In the genomic region with DNA sequence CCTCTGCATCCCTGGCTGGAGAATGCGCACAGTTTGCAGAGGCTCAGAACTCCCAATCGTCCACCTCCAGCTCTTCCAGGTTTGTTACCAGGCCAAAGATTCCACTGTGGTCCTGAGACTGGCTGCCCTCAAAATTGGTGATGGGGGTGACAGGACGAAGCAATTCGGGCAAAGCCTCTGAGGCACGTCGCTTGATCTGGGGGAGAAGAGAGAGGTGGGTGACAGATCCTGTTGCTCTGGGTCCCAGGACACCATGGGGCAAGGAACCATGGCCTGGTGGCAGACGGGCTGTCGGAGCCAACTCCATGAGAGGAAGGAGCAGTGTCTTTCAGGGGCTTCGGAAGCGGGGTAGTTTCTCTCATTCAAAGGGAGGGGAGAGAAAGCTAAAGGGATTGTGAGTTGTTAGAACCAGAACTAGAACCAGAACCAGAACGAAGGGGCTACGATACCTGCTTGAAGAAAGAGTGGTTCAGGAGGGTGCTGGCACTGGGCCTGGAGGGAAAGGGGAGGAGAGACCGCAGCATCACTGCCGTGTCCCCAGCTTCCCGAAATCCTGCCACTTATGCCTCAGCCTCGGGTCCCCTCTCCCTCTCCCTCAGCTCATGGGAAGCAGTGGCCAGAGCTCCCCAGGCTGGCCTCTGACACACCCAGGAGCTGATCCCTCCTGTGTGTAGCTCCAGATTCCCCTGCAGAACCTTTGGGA, we compare ENCODE assay signal across 16 cellular contexts. TPM values are rescaled to one million over a fixed set of nuclear protein-coding genes. Genes with fewer than 3 reads are reported as not detected.
A peak's percentile ranks its signal among the peaks of the same experiment; 100 is the strongest.
DNase-seq lines count a peak whose midpoint lies in the region; ATAC-seq, FAIRE-seq and TF ChIP-seq lines count a peak whose summit lies in the region.
"Had no signal": no experiment of that assay in that cellular context is flagged by ENCODE, and none has a peak within 500 bp of the region (broad histone marks: within the 10 kb centered on the region; RNA-seq: fewer than 3 reads in every experiment).

No MANE protein-coding gene starts in this region.

- H3K9me3 Mint-ChIP-seq in activated naive CD4-positive, alpha-beta T cell treated with anti-CD3 and anti-CD28 coated beads for 36 hours, result no peaks in the 10 kb centered on the region
- H3K9me3 Mint-ChIP-seq in activated CD4-positive, alpha-beta memory T cell treated with anti-CD3 and anti-CD28 coated beads, Interleukin-2, amount 10 ng/mL, durations not matched to agents 7 days and 5 days, result no peaks in the 10 kb centered on the region
- no peaks in the 10 kb centered on the region for H3K9me3 Mint-ChIP-seq in stimulated activated naive B cell treated with anti-CD40 and anti-IgM and Interleukin-4, amounts not matched to agents 10 μg/mL and 1 μg/mL and 100 μg/mL, for 72 hours
- H3K9me3 Mint-ChIP-seq: type B pancreatic cell had no signal

- peaks cover 37% of the 10 kb centered on the region for H3K36me3 Mint-ChIP-seq in activated naive CD4-positive, alpha-beta T cell treated with anti-CD3 and anti-CD28 coated beads for 36 hours (ENCODE audit: low read depth)
- H3K36me3 Mint-ChIP-seq in activated CD4-positive, alpha-beta memory T cell treated with anti-CD3 and anti-CD28 coated beads, Interleukin-2, amount 10 ng/mL, durations not matched to agents 7 days and 5 days (ENCODE audit: low read depth), result peaks cover 54% of the 10 kb centered on the region
- peaks cover 22 to 42% of the 10 kb centered on the region in 2 donors for H3K36me3 Mint-ChIP-seq in stimulated activated naive B cell treated with anti-CD40 and anti-IgM and Interleukin-4, amounts not matched to agents 10 μg/mL and 1 μg/mL and 100 μg/mL, for 72 hours

- H2BK12ac ChIP-seq in H1 (ENCODE audit: low read depth, low read length), result no peak overlapping the region

- no peak overlapping the region for H4K91ac ChIP-seq in H1 (replicated peaks; ENCODE audit: insufficient read length, low read length)

- H3K36me3 ChIP-seq in H1 (ENCODE audit: control insufficient read depth in 2 of 4, insufficient read depth in 4 of 4, low read length in 3 of 4), result peaks cover 0 to 11% (median 1%) of the 10 kb centered on the region in 4 experiments; a peak in 3 of 8 replicates
- no peaks in the 10 kb centered on the region for H3K36me3 ChIP-seq in mucosa of descending colon (ENCODE audit: low read depth)

- H3K56ac ChIP-seq in H1 (replicated peaks; ENCODE audit: insufficient read length, low read depth, low read length), result no peak overlapping the region

- POLR2A ChIA-PET in activated CD4-positive, alpha-beta memory T cell treated with anti-CD3 and anti-CD28 coated beads, Interleukin-2, amount 10 ng/mL, durations not matched to agents 7 days and 5 days (lab: Charles Lee), result interaction anchor here (1.1 to 12.5 kb wide), 5 partner anchors 9 to 70 kb away, joined by 3 to 178 read pairs (median 74); partner anchors contain the start of genes CCDC47, DDX42 and STRADA
- POLR2A ChIA-PET in H1 (lab: Charles Lee; ENCODE audit: partially characterized antibody), result interaction anchor here (0.8 to 1.3 kb wide), 3 partner anchors 9 to 82 kb away, joined by 3 to 4 read pairs (median 3); no protein-coding TSS in a partner anchor

- no peak overlapping the region for H2AK5ac ChIP-seq in H1 (ENCODE audit: low read depth, low read length)

- peaks cover 69% of the 10 kb centered on the region for H3K4me1 Mint-ChIP-seq in activated naive CD4-positive, alpha-beta T cell treated with anti-CD3 and anti-CD28 coated beads for 36 hours (ENCODE audit: low read depth)
- peaks cover 69% of the 10 kb centered on the region for H3K4me1 Mint-ChIP-seq in activated CD4-positive, alpha-beta memory T cell treated with anti-CD3 and anti-CD28 coated beads, Interleukin-2, amount 10 ng/mL, durations not matched to agents 7 days and 5 days
- peaks cover 38 to 72% of the 10 kb centered on the region in 2 donors for H3K4me1 Mint-ChIP-seq in stimulated activated naive B cell treated with anti-CD40 and anti-IgM and Interleukin-4, amounts not matched to agents 10 μg/mL and 1 μg/mL and 100 μg/mL, for 72 hours

- no peak overlapping the region for H3K9ac ChIP-seq in H1 (replicated peaks in 1 of 4; ENCODE audit: extremely low read depth in 1 of 4, low read depth in 3 of 4, low read length in 3 of 4)

- CTCF ChIA-PET in activated naive CD4-positive, alpha-beta T cell treated with anti-CD3 and anti-CD28 coated beads for 36 hours (lab: Charles Lee), result interaction anchor here (2.0 kb wide), 1 partner anchor 11 kb away, joined by 5 read pairs; no protein-coding TSS in a partner anchor
- CTCF ChIA-PET in activated CD4-positive, alpha-beta memory T cell treated with anti-CD3 and anti-CD28 coated beads, Interleukin-2, amount 10 ng/mL, durations not matched to agents 7 days and 5 days (lab: Charles Lee), result interaction anchor here (1.1 kb wide), 1 partner anchor 8 kb away, joined by 3 read pairs; no protein-coding TSS in a partner anchor
- CTCF ChIA-PET in H1 (lab: Charles Lee; ENCODE audit: partially characterized antibody), result interaction anchor here (0.8 to 2.8 kb wide), 2 partner anchors 9 to 24 kb away, joined by 3 to 7 read pairs; no protein-coding TSS in a partner anchor

- H2BK20ac ChIP-seq in H1 (ENCODE audit: low read length), result no peak overlapping the region

- no peak overlapping the region for H3K4me3 ChIP-seq in H1 (ENCODE audit: extremely low read depth in 1 of 4, insufficient read depth in 2 of 4, low read depth in 3 of 4, low read length in 4 of 4)
- no peak overlapping the region for H3K4me3 ChIP-seq in mucosa of descending colon
- H3K4me3 ChIP-seq: sigmoid colon had no signal

- no peak for TF ChIP-seq EP300 in H1 (IDR thresholded peaks at IDR 0.05; ENCODE audit: borderline replicate concordance in 1 of 2, low read depth in 2 of 2, low read length in 2 of 2)

- no peak overlapping the region for H3K4ac ChIP-seq in H1 (replicated peaks; ENCODE audit: insufficient read length, low read depth, low read length)

- TF ChIP-seq POLR2A in H1 (IDR thresholded peaks at IDR 0.05; ENCODE audit: control extremely low read depth in 1 of 2, low read depth in 2 of 2, low read length in 2 of 2), result no peak

- peak overlapping the region; percentile 97 for H3K27ac Mint-ChIP-seq in activated naive CD4-positive, alpha-beta T cell treated with anti-CD3 and anti-CD28 coated beads for 36 hours
- peak overlapping the region; percentile 99 for H3K27ac Mint-ChIP-seq in activated CD4-positive, alpha-beta memory T cell treated with anti-CD3 and anti-CD28 coated beads, Interleukin-2, amount 10 ng/mL, durations not matched to agents 7 days and 5 days
- H3K27ac Mint-ChIP-seq in stimulated activated naive B cell treated with anti-CD40 and anti-IgM and Interleukin-4, amounts not matched to agents 10 μg/mL and 1 μg/mL and 100 μg/mL, for 72 hours, result peak overlapping the region; percentile 93
- H3K27ac Mint-ChIP-seq: type B pancreatic cell had no signal

- no peak overlapping the region; the same call in 1 of the 2 replicates for H2BK5ac ChIP-seq in H1 (ENCODE audit: low read depth, low read length)

- H2BK120ac ChIP-seq in H1 (replicated peaks; ENCODE audit: low read depth, low read length), result no peak overlapping the region

- peaks cover 4 to 9% of the 10 kb centered on the region in 2 experiments for H4K20me1 ChIP-seq in H1 (replicated peaks in 1 of 2; ENCODE audit: control insufficient read depth in 1 of 2, insufficient read depth in 2 of 2, low read length in 2 of 2)

- no peaks in the 10 kb centered on the region for H3K27me3 Mint-ChIP-seq in activated naive CD4-positive, alpha-beta T cell treated with anti-CD3 and anti-CD28 coated beads for 36 hours (ENCODE audit: low read depth)
- H3K27me3 Mint-ChIP-seq in activated CD4-positive, alpha-beta memory T cell treated with anti-CD3 and anti-CD28 coated beads, Interleukin-2, amount 10 ng/mL, durations not matched to agents 7 days and 5 days, result no peaks in the 10 kb centered on the region
- H3K27me3 Mint-ChIP-seq in stimulated activated naive B cell treated with anti-CD40 and anti-IgM and Interleukin-4, amounts not matched to agents 10 μg/mL and 1 μg/mL and 100 μg/mL, for 72 hours, result no peaks in the 10 kb centered on the region
- H3K27me3 Mint-ChIP-seq: type B pancreatic cell had no signal

- FAIRE-seq in H1 (lab: Jason Lieb, UNC), result no peak

- peaks cover 3 to 14% (median 7%) of the 10 kb centered on the region in 4 experiments; a peak in 6 of 7 replicates for H3K4me1 ChIP-seq in H1 (replicated peaks in 1 of 4; ENCODE audit: control insufficient read depth in 3 of 4, insufficient read depth in 4 of 4, low read length in 3 of 4)
- peaks cover 7% of the 10 kb centered on the region for H3K4me1 ChIP-seq in mucosa of descending colon (ENCODE audit: low read depth)

- WGBS in H1 (ENCODE audit: extremely low coverage in 1 of 2, insufficient coverage in 1 of 2, insufficient read length in 1 of 2, insufficient replicate concordance in 2 of 2, low coverage in 1 of 2, low lambda C conversion rate in 2 of 2, missing lambda C conversion rate in 1 of 2), 2 experiments, result 93% methylated on average over 12 of the region's 16 CpGs; no CpG with 5 or more reads in 1 of the 2 experiments

- H3K9me3 ChIP-seq in H1 (ENCODE audit: insufficient read depth in 2 of 2, low read depth in 1 of 2, low read length in 1 of 2) (no peaks in the 10 kb centered on the region), mucosa of descending colon (no peaks in the 10 kb centered on the region)
- H3K9me3 ChIP-seq: sigmoid colon had no signal

- H3K23me2 ChIP-seq in H1 (ENCODE audit: low read depth, low read length), result peaks cover 14% of the 10 kb centered on the region; the same call in 1 of the 2 replicates

- no peak for ATAC-seq in stimulated activated naive B cell treated with anti-CD40 and anti-IgM and Interleukin-4, amounts not matched to agents 10 μg/mL and 1 μg/mL and 100 μg/mL, for 72 hours (replicated peaks)
- ATAC-seq in mucosa of descending colon, result no peak
- no peak for ATAC-seq in GM19395 (IDR thresholded peaks at IDR 0.05; ENCODE audit: unreplicated experiment)

- H3K4me3 Mint-ChIP-seq in activated naive CD4-positive, alpha-beta T cell treated with anti-CD3 and anti-CD28 coated beads for 36 hours, result no peak overlapping the region
- peak overlapping the region; percentile 87 for H3K4me3 Mint-ChIP-seq in activated CD4-positive, alpha-beta memory T cell treated with anti-CD3 and anti-CD28 coated beads, Interleukin-2, amount 10 ng/mL, durations not matched to agents 7 days and 5 days
- H3K4me3 Mint-ChIP-seq in stimulated activated naive B cell treated with anti-CD40 and anti-IgM and Interleukin-4, amounts not matched to agents 10 μg/mL and 1 μg/mL and 100 μg/mL, for 72 hours, result peak overlapping the region; percentile 46 to 72

- no peak overlapping the region for H3K4me2 ChIP-seq in H1 (ENCODE audit: insufficient read depth in 1 of 2, low read depth in 2 of 2, low read length in 2 of 2)

- TF ChIP-seq CTCF in H1 (IDR thresholded peaks at IDR 0.05; ENCODE audit: control extremely low read depth in 1 of 3, insufficient read depth in 1 of 3, low read depth in 1 of 3, low read length in 3 of 3) (no peak), mucosa of descending colon (IDR thresholded peaks at IDR 0.05) (no peak)

- H2BK15ac ChIP-seq in H1 (ENCODE audit: low read length), result no peak overlapping the region

- no peak overlapping the region for H3K27ac ChIP-seq in H1 (ENCODE audit: low read depth, low read length)
- H3K27ac ChIP-seq: sigmoid colon, WERI-Rb-1 had no signal

- no peak overlapping the region for H4K5ac ChIP-seq in H1 (ENCODE audit: insufficient read length, low read depth, low read length)

- no peaks in the 10 kb centered on the region; a peak in 1 of 4 replicates for H3K79me2 ChIP-seq in H1 (ENCODE audit: control insufficient read depth in 1 of 2, insufficient read depth in 2 of 2, low read length in 2 of 2)

- TF ChIP-seq RAD21 in H1 (IDR thresholded peaks at IDR 0.05 in 1 of 2, conservative IDR thresholded peaks at IDR 0.05 in 1 of 2; ENCODE audit: low read depth in 2 of 2, low read length in 2 of 2), result no peak

- no peak overlapping the region for H3K14ac ChIP-seq in H1 (ENCODE audit: insufficient read length)

- H3K27me3 ChIP-seq in H1 (replicated peaks in 1 of 4; ENCODE audit: control insufficient read depth in 3 of 4, extremely low read depth in 1 of 4, insufficient read depth in 3 of 4, low read length in 3 of 4), result peaks cover 0 to 5% (median 0%) of the 10 kb centered on the region in 4 experiments; a peak in 3 of 7 replicates
- H3K27me3 ChIP-seq: sigmoid colon had no signal

- peak overlapping the region; percentile 12; the same call in 1 of the 2 replicates for H4K8ac ChIP-seq in H1 (ENCODE audit: extremely low read depth, insufficient read depth, low read length)

- intact Hi-C loops in activated naive CD4-positive, alpha-beta T cell treated with anti-CD3 and anti-CD28 coated beads for 36 hours (cut with micrococcal nuclease), result no loop called here
- intact Hi-C loops in mucosa of descending colon (cut with DNase I, micrococcal nuclease), result no loop called here

- no peak overlapping the region for H3K18ac ChIP-seq in H1 (ENCODE audit: extremely low read depth, low read length)

- no peak overlapping the region for H3K23ac ChIP-seq in H1 (ENCODE audit: insufficient read length)

- H2AFZ ChIP-seq in H1 (ENCODE audit: low read length), result no peak overlapping the region

- 0 out of 2 replicates have a peak, but pooled peaks cover 3% of the 10 kb centered on the region for H3K79me1 ChIP-seq in H1 (ENCODE audit: low read depth, low read length)

- DNase-seq in activated naive CD4-positive, alpha-beta T cell treated with anti-CD3 and anti-CD28 coated beads for 36 hours, result no peak
- DNase-seq in activated naive CD4-positive, alpha-beta T cell treated with Interleukin-2 at 50 U/mL for 16 hours, result no peak
- DNase-seq in activated CD4-positive, alpha-beta memory T cell treated with anti-CD3 and anti-CD28 coated beads, Interleukin-2, amount 10 ng/mL, durations not matched to agents 7 days and 5 days, result no peak
- DNase-seq in H1 (ENCODE audit: low read depth in 1 of 2, low spot score in 2 of 2), result no peak
- DNase-seq in stimulated activated naive B cell treated with anti-CD40 and anti-IgM and Interleukin-4, amounts not matched to agents 10 μg/mL and 1 μg/mL and 100 μg/mL, for 72 hours, result no peak
- no peak for DNase-seq in mucosa of descending colon
- DNase-seq in H4 (ENCODE audit: low spot score), result no peak
- DNase-seq: effector CD4-positive, alpha-beta T cell; NCI-H187 treated with DMSO at 0.1 percent for 48 hours; NCI-H526; sigmoid colon; stimulated activated CD4-positive, alpha-beta T cell treated with anti-CD3 and anti-CD28 coated beads, Interleukin-2, amount 100 ng/mL, for 48 hours; stimulated activated CD8-positive, alpha-beta memory T cell treated with anti-CD3 and anti-CD28 coated beads, Interleukin-4, amount 100 ng/mL, for 48 hours; WERI-Rb-1 had no signal

RNA-seq across cellular contexts. Expression of gene LIMD2, which starts 3.8 kb away (rescaled TPM):
- total RNA-seq in activated naive CD4-positive, alpha-beta T cell treated with anti-CD3 and anti-CD28 coated beads for 36 hours, result 100 to 1,000 TPM; 121 TPM
- 100 to 1,000 TPM; 394 to 401 TPM for total RNA-seq in activated CD4-positive, alpha-beta memory T cell treated with anti-CD3 and anti-CD28 coated beads, Interleukin-2, amount 10 ng/mL, durations not matched to agents 7 days and 5 days
- 77.2 and 78.6 TPM in 2 replicates for total RNA-seq in H1 (2021; fragmentation: NEBNext Ultra II Directional; extraction: Animal tissue kit (Norgen Biotek cat#: 25700))
- 72.0 and 92.0 TPM in 2 replicates for polyA plus RNA-seq in H1 (2011; rRNA removed)
- polyA plus RNA-seq in H1 (2011; cell fraction: cytosol; rRNA removed), result 73.5 TPM
- polyA plus RNA-seq in H1 (2011; cell fraction: nucleus; rRNA removed), result 230 TPM
- polyA plus RNA-seq in H1 (2012, experiment 1 of 2), result 65.0 to 90.9 TPM (median 81.9 TPM) in 4 replicates
- polyA plus RNA-seq in H1 (2012, experiment 2 of 2), result 60.6 TPM
- polyA plus RNA-seq in H1 (2013, experiment 1 of 2), result 44.6 TPM
- polyA plus RNA-seq in H1 (2013, experiment 2 of 2), result 44.8 TPM
- polyA minus RNA-seq in H1 (2011; rRNA and poly(A)+ RNA removed), result 13.1 and 16.4 TPM in 2 replicates
- polyA minus RNA-seq in H1 (2011; cell fraction: cytosol; rRNA and poly(A)+ RNA removed), result 36.4 TPM
- polyA minus RNA-seq in H1 (2011; cell fraction: nucleus; rRNA and poly(A)+ RNA removed), result 51.4 TPM
- 10 to 100 TPM in 1 of 3 donors, 1 to 10 TPM in 2; 5.6 to 13.2 (median 8.4) TPM for total RNA-seq in mucosa of descending colon
- 20.3 and 27.8 TPM in 2 replicates for total RNA-seq in H4 (2014; rRNA removed; shearing (Covaris generic))

RNA-seq across cellular contexts. Expression of gene STRADA, which starts 37.9 kb away (rescaled TPM):
- total RNA-seq in activated naive CD4-positive, alpha-beta T cell treated with anti-CD3 and anti-CD28 coated beads for 36 hours, result 10 to 100 TPM; 73.2 to 76.3 TPM
- total RNA-seq in activated CD4-positive, alpha-beta memory T cell treated with anti-CD3 and anti-CD28 coated beads, Interleukin-2, amount 10 ng/mL, durations not matched to agents 7 days and 5 days, result 10 to 100 TPM; 53.1 to 59.4 TPM
- total RNA-seq in H1 (2021; fragmentation: NEBNext Ultra II Directional; extraction: Animal tissue kit (Norgen Biotek cat#: 25700)), result 27.8 and 35.6 TPM in 2 replicates
- 43.3 and 48.7 TPM in 2 replicates for polyA plus RNA-seq in H1 (2011; rRNA removed)
- polyA plus RNA-seq in H1 (2011; cell fraction: cytosol; rRNA removed), result 33.3 TPM
- polyA plus RNA-seq in H1 (2011; cell fraction: nucleus; rRNA removed), result 59.6 TPM
- 33.8 to 42.4 TPM (median 38.8 TPM) in 4 replicates for polyA plus RNA-seq in H1 (2012, experiment 1 of 2)
- polyA plus RNA-seq in H1 (2012, experiment 2 of 2), result 22.4 TPM
- 21.6 TPM for polyA plus RNA-seq in H1 (2013, experiment 1 of 2)
- polyA plus RNA-seq in H1 (2013, experiment 2 of 2), result 20.1 TPM
- 31.8 and 55.9 TPM in 2 replicates for polyA minus RNA-seq in H1 (2011; rRNA and poly(A)+ RNA removed)
- polyA minus RNA-seq in H1 (2011; cell fraction: cytosol; rRNA and poly(A)+ RNA removed), result 14.4 TPM
- polyA minus RNA-seq in H1 (2011; cell fraction: nucleus; rRNA and poly(A)+ RNA removed), result 33.4 TPM
- total RNA-seq in mucosa of descending colon, result 10 to 100 TPM; 29.1 to 34.0 (median 29.6) TPM
- 18.5 and 19.9 TPM in 2 replicates for total RNA-seq in H4 (2014; rRNA removed; shearing (Covaris generic))
